8 cellular contexts compared by ENCODE assay signal in the genomic region with DNA sequence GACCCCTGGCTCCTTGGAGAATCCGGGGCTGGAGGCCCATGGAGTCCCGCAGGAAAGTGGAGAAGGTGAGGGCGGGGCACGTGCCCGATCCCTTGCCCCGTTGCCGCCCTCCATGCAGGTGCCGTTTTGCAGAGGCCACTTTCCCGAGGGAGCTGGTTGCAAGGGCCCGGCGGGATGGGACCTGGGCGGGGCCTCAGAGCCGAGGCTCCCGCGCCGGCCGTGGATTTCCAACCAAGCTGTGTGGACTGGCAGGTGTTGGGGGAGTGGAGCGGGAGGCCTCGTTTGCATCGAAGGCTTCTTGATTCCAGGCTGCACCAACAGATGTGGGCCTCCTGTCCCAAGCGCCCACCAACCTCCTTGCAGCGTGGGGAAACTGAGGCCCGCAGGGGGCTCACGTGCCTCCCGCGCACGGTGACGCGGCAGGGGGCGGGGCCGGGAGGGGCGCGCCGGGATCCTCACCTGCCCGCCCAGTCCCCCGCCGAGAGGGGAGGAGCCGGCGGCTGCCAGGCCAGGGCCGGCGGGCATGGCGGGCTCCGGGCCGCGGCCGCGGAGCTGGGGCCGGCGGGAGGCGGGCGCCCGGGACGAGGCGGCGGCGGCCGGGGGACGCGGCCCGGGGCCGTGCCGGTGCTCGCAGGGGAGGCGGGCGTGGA. TPM values are rescaled to one million over a fixed set of nuclear protein-coding genes. Genes with fewer than 3 reads are reported as not detected.
DNase-seq lines count a peak whose midpoint lies in the region; ATAC-seq and TF ChIP-seq lines count a peak whose summit lies in the region.

No MANE protein-coding gene starts in this region.

- peaks cover 0 to 28% (median 15%) of the 10 kb centered on the region in 4 donors for H3K36me3 ChIP-seq in upper lobe of left lung

- no peaks in the 10 kb centered on the region for H3K9me3 ChIP-seq in upper lobe of left lung

- H3K27ac ChIP-seq in upper lobe of left lung, result peak overlapping the region in 2 of 4 donors; percentile 67 to 73

- DNase-seq in NCI-H2227 (lab: John Stamatoyannopoulos, UW; ENCODE audit: unreplicated experiment) (peak; percentile 72), NCI-H2227 treated with DMSO at 0.1 percent for 48 hours (lab: John Stamatoyannopoulos, UW) (no peak), NCI-H2171 treated with DMSO at 0.1 percent for 48 hours (lab: John Stamatoyannopoulos, UW) (peak; percentile 6), chondrocyte (ENCODE audit: low spot score) (no peak), memory B cell (ENCODE audit: low spot score in 2 of 2) (no peak), upper lobe of left lung (peak in 1 of 2 donors; percentile 91), MV-4-11 (lab: John Stamatoyannopoulos, UW) (no peak)
- no peak for DNase-seq in effector CD4-positive, alpha-beta T cell

- H3K4me3 ChIP-seq in upper lobe of left lung, result peak overlapping the region; percentile 12 to 68 (median 58)

- ATAC-seq in memory B cell (ENCODE audit: low read depth) (peak; percentile 64), upper lobe of left lung (ENCODE audit: low FRiP score in 2 of 2) (peak in 1 of 2 donors; percentile 38)

- H3K27ac Mint-ChIP-seq in chondrocyte (ENCODE audit: unreplicated experiment) (peak overlapping the region; percentile 80), memory B cell (no peak overlapping the region)

- TF ChIP-seq CTCF in chondrocyte (IDR thresholded peaks at IDR 0.05), result no peak
- TF ChIP-seq CTCF in upper lobe of left lung (IDR thresholded peaks at IDR 0.05), result no peak

- H3K36me3 Mint-ChIP-seq in chondrocyte (ENCODE audit: low read depth) (peaks cover 14% of the 10 kb centered on the region), memory B cell (peaks cover 3% of the 10 kb centered on the region)

- H3K9me3 Mint-ChIP-seq in chondrocyte (ENCODE audit: low read depth) (peaks cover 11% of the 10 kb centered on the region), memory B cell (no peaks in the 10 kb centered on the region)

- H3K4me1 Mint-ChIP-seq in chondrocyte (ENCODE audit: low read depth), result peaks cover 23% of the 10 kb centered on the region
- H3K4me1 Mint-ChIP-seq in memory B cell, result peaks cover 36% of the 10 kb centered on the region

- H3K4me3 Mint-ChIP-seq in chondrocyte (ENCODE audit: unreplicated experiment) (peak overlapping the region; percentile 63), memory B cell (peak overlapping the region; percentile 85)

- TF ChIP-seq EP300 in upper lobe of left lung (IDR thresholded peaks at IDR 0.05), result no peak

- H3K4me1 ChIP-seq in upper lobe of left lung, result peaks cover 26 to 53% (median 40%) of the 10 kb centered on the region in 4 donors

- H3K27me3 ChIP-seq in upper lobe of left lung, result no peaks in the 10 kb centered on the region

- WGBS in upper lobe of left lung, 2 donors, result 2 to 23% methylated on average over 10 to 26 of the region's 65 CpGs

- no peaks in the 10 kb centered on the region for H3K27me3 Mint-ChIP-seq in chondrocyte (ENCODE audit: low read depth)
- no peaks in the 10 kb centered on the region for H3K27me3 Mint-ChIP-seq in memory B cell

- TF ChIP-seq POLR2A in upper lobe of left lung (IDR thresholded peaks at IDR 0.05), result peak in 1 of 4 donors; percentile 12

RNA-seq across cellular contexts. Expression of a gene that starts 24.9 kb away (rescaled TPM):
- total RNA-seq in chondrocyte (50.1 to 63.1 TPM (median 59.8 TPM) in 3 replicates), upper lobe of left lung (100 to 1,000 TPM in 3 of 6 donors, 10 to 100 TPM in 3; 59.1 to 358 (median 103) TPM)

RNA-seq across cellular contexts. Expression of a gene that starts 25.8 kb away (rescaled TPM):
- total RNA-seq in chondrocyte (240 to 269 TPM (median 256 TPM) in 3 replicates), upper lobe of left lung (100 to 1,000 TPM; 184 to 651 (median 290) TPM)

Comparison
In these comparisons a context has a peak if more than half of its experiments do, and no peak if none do; other contexts are left out.
1. DNase-seq: peak in NCI-H2227 (single experiment) and NCI-H2171 treated with DMSO at 0.1 percent for 48 hours (single experiment); none in NCI-H2227 treated with DMSO at 0.1 percent for 48 hours (single experiment), chondrocyte (single experiment), memory B cell (0 of 2), MV-4-11 (single experiment) and effector CD4-positive, alpha-beta T cell (single experiment).